In the genomic region with DNA sequence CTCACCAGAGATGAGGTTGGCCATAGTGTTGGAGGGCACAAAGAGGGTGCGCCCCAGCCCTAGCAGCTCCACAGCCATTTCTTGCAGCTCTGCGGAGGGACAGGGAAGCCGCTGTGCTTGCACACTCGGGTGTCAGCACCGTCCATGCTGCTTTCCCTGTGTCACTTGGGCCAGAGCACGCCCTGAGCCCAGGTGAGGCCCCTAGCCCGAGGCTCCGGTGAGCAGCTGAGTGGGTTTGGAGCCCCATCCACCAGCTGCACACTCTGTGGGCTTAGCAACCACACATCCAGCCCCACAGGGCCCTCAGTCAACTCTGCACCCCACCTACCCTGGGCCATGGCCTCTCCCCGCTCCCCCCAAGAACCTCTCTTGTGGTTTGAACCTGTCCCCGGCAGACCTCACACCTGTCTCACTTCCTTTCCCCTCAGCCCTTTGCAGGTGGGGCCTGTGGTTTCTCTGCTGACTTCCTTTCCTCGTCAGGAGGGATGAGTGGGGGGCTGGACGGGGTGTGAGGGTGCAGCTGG, we compare ENCODE assay signal across 9 cellular contexts. TPM values are rescaled to one million over a fixed set of nuclear protein-coding genes. Genes with fewer than 3 reads are reported as not detected.
DNase-seq lines count a peak whose midpoint lies in the region; ATAC-seq and TF ChIP-seq lines count a peak whose summit lies in the region.
"Had no signal": no experiment of that assay in that cellular context is flagged by ENCODE, and none has a peak within 500 bp of the region (broad histone marks: within the 10 kb centered on the region; RNA-seq: fewer than 3 reads in every experiment).

No MANE protein-coding gene starts in this region.

- peak overlapping the region; percentile 29 for H2AFZ ChIP-seq in MM.1S (ENCODE audit: low read length)

- no peak overlapping the region for H3K27ac ChIP-seq in BLaER1 treated with 17β-estradiol and CSF1 and Interleukin-3, amounts not matched to agents 10 nM and 100 nM
- H3K27ac ChIP-seq in MM.1S (ENCODE audit: low read length), result peak overlapping the region; percentile 91
- H3K27ac ChIP-seq in tibial nerve, result no peak overlapping the region
- H3K27ac ChIP-seq in adrenal gland, result no peak overlapping the region

- no peaks in the 10 kb centered on the region for H3K79me2 ChIP-seq in MM.1S (ENCODE audit: low read length)

- H3K4me3 Mint-ChIP-seq in memory B cell, result peak overlapping the region; percentile 87

- DNase-seq in MM.1S (peak; percentile 95), activated T-cell treated with anti-CD3 and anti-CD28 coated beads for 4 hours (peak; percentile 33), memory B cell (ENCODE audit: low spot score in 2 of 2) (peak; percentile 55 to 63), tibial nerve (ENCODE audit: low spot score in 2 of 2) (no peak), adrenal gland (no peak), dermis blood vessel endothelial cell (no peak)

- 71 to 76% methylated on average over 5 to 12 of the region's 12 CpGs for WGBS in tibial nerve, 2 donors
- WGBS in adrenal gland, 4 donors, result 71 to 79% (median 76%) methylated on average over 4 to 12 of the region's 12 CpGs

- no peaks in the 10 kb centered on the region for H3K9me3 Mint-ChIP-seq in memory B cell

- peak overlapping the region; percentile 36 for H3K27ac Mint-ChIP-seq in memory B cell

- intact Hi-C loops in adrenal gland (cut with DNase I), result loop anchor here in 1 of 2 donors (5.0 kb wide), 1 partner anchor 140 kb away; no protein-coding TSS in a partner anchor

- no peak for TF ChIP-seq EP300 in tibial nerve (IDR thresholded peaks at IDR 0.05)

- H3K9ac ChIP-seq in BLaER1 treated with 17β-estradiol and CSF1 and Interleukin-3, amounts not matched to agents 10 nM and 100 nM, result peak overlapping the region in 3 of 11 experiments; percentile 6 to 30 (median 15); a peak in 1 of 22 replicates
- peak overlapping the region; percentile 63 for H3K9ac ChIP-seq in MM.1S (ENCODE audit: low read length)

- H3F3A ChIP-seq in MM.1S (ENCODE audit: insufficient read depth, low read length), result peaks cover 29% of the 10 kb centered on the region

- H3K4me3 ChIP-seq in BLaER1 treated with 17β-estradiol and CSF1 and Interleukin-3, amounts not matched to agents 10 nM and 100 nM, result no peak overlapping the region
- H3K4me3 ChIP-seq in MM.1S (ENCODE audit: low read length), result peak overlapping the region; percentile 45; the same call in 1 of the 2 replicates
- no peak overlapping the region for H3K4me3 ChIP-seq in tibial nerve
- H3K4me3 ChIP-seq in adrenal gland, result no peak overlapping the region

- TF ChIP-seq POLR2A in tibial nerve (IDR thresholded peaks at IDR 0.05) (no peak), adrenal gland (IDR thresholded peaks at IDR 0.05) (no peak)

- no peaks in the 10 kb centered on the region for H4K20me1 ChIP-seq in BLaER1 treated with 17β-estradiol and CSF1 and Interleukin-3, amounts not matched to agents 10 nM and 100 nM
- no peaks in the 10 kb centered on the region for H4K20me1 ChIP-seq in MM.1S (ENCODE audit: insufficient read depth, low read length)

- H3K36me3 ChIP-seq in BLaER1 treated with 17β-estradiol and CSF1 and Interleukin-3, amounts not matched to agents 10 nM and 100 nM, result no peaks in the 10 kb centered on the region
- H3K36me3 ChIP-seq in MM.1S (replicated peaks; ENCODE audit: insufficient read depth, low read length) (no peaks in the 10 kb centered on the region), tibial nerve (no peaks in the 10 kb centered on the region), adrenal gland (replicated peaks in 1 of 2) (no peaks in the 10 kb centered on the region)

- H3K27me3 Mint-ChIP-seq in memory B cell, result peaks cover 1% of the 10 kb centered on the region

- ATAC-seq in memory B cell (ENCODE audit: low read depth) (peak; percentile 71), GM19463 (IDR thresholded peaks at IDR 0.05; ENCODE audit: unreplicated experiment) (no peak)

- peaks cover 0 to 5% (median 0%) of the 10 kb centered on the region in 11 experiments; a peak in 7 of 22 replicates for H3K27me3 ChIP-seq in BLaER1 treated with 17β-estradiol and CSF1 and Interleukin-3, amounts not matched to agents 10 nM and 100 nM
- no peaks in the 10 kb centered on the region for H3K27me3 ChIP-seq in MM.1S (replicated peaks; ENCODE audit: insufficient read depth, low read length)
- H3K27me3 ChIP-seq in tibial nerve, result no peaks in the 10 kb centered on the region
- no peaks in the 10 kb centered on the region for H3K27me3 ChIP-seq in adrenal gland

- TF ChIP-seq CTCF in MM.1S (IDR thresholded peaks at IDR 0.05; ENCODE audit: low read length) (no peak), tibial nerve (IDR thresholded peaks at IDR 0.05) (no peak), adrenal gland (IDR thresholded peaks at IDR 0.05) (no peak)

- H3K9me3 ChIP-seq in BLaER1 treated with 17β-estradiol and CSF1 and Interleukin-3, amounts not matched to agents 10 nM and 100 nM (replicated peaks in 1 of 11), result no peaks in the 10 kb centered on the region
- H3K9me3 ChIP-seq in MM.1S (replicated peaks; ENCODE audit: insufficient read depth, low read length) (no peaks in the 10 kb centered on the region), tibial nerve (no peaks in the 10 kb centered on the region), adrenal gland (replicated peaks in 1 of 3) (no peaks in the 10 kb centered on the region)

- no peaks in the 10 kb centered on the region for H3K9me2 ChIP-seq in MM.1S (replicated peaks; ENCODE audit: insufficient read depth, low read length)

- H3K4me2 ChIP-seq in BLaER1 treated with 17β-estradiol and CSF1 and Interleukin-3, amounts not matched to agents 10 nM and 100 nM, result peak overlapping the region in 10 of 11 experiments; percentile 55 to 99 (median 72); a peak in 18 of 22 replicates
- peak overlapping the region; percentile 76 for H3K4me2 ChIP-seq in MM.1S (ENCODE audit: low read depth, low read length)

- peaks cover 40 to 66% (median 57%) of the 10 kb centered on the region in 10 experiments for H3K4me1 ChIP-seq in BLaER1 treated with 17β-estradiol and CSF1 and Interleukin-3, amounts not matched to agents 10 nM and 100 nM
- peaks cover 32% of the 10 kb centered on the region for H3K4me1 ChIP-seq in MM.1S (ENCODE audit: low read length)
- peaks cover 0 to 26% (median 18%) of the 10 kb centered on the region in 4 donors for H3K4me1 ChIP-seq in tibial nerve
- peaks cover 0 to 24% of the 10 kb centered on the region in 2 donors for H3K4me1 ChIP-seq in adrenal gland (replicated peaks in 1 of 2)

- no peaks in the 10 kb centered on the region for H3K36me3 Mint-ChIP-seq in memory B cell

- H3K4me1 Mint-ChIP-seq in memory B cell, result peaks cover 28% of the 10 kb centered on the region

RNA-seq across cellular contexts. Expression of a gene that starts 20.7 kb away (rescaled TPM):
- total RNA-seq in tibial nerve (not detected), adrenal gland (not detected), dermis blood vessel endothelial cell (0.51 and 0.84 TPM in 2 replicates)
- under 1 TPM in 1 of 3 donors, not detected in 2; 0.07 TPM for polyA plus RNA-seq in adrenal gland
- polyA plus RNA-seq: BJ had no signal

RNA-seq across cellular contexts. Expression of a gene that starts 38.1 kb away (rescaled TPM):
- total RNA-seq in tibial nerve (1 to 10 TPM in 1 of 4 donors, under 1 TPM in 2, not detected in 1; 0.87 to 8.7 (median 0.98) TPM), adrenal gland (1 to 10 TPM in 5 of 8 donors, under 1 TPM in 3; 0.12 to 2.9 (median 1.5) TPM), dermis blood vessel endothelial cell (23.5 and 91.0 TPM in 2 replicates)
- 1 to 10 TPM in 1 of 3 donors, under 1 TPM in 2; 0.32 to 1.3 (median 0.34) TPM for polyA plus RNA-seq in adrenal gland

Comparison
In these comparisons a context has a peak if more than half of its experiments do, and no peak if none do; other contexts are left out.
1. DNase-seq: peak in MM.1S (single experiment), activated T-cell treated with anti-CD3 and anti-CD28 coated beads for 4 hours (single experiment) and memory B cell (2 of 2); none in tibial nerve (0 of 2), adrenal gland (0 of 7) and dermis blood vessel endothelial cell (single experiment).